Comparison of ENCODE assay signal across 28 cellular contexts in the genomic region with DNA sequence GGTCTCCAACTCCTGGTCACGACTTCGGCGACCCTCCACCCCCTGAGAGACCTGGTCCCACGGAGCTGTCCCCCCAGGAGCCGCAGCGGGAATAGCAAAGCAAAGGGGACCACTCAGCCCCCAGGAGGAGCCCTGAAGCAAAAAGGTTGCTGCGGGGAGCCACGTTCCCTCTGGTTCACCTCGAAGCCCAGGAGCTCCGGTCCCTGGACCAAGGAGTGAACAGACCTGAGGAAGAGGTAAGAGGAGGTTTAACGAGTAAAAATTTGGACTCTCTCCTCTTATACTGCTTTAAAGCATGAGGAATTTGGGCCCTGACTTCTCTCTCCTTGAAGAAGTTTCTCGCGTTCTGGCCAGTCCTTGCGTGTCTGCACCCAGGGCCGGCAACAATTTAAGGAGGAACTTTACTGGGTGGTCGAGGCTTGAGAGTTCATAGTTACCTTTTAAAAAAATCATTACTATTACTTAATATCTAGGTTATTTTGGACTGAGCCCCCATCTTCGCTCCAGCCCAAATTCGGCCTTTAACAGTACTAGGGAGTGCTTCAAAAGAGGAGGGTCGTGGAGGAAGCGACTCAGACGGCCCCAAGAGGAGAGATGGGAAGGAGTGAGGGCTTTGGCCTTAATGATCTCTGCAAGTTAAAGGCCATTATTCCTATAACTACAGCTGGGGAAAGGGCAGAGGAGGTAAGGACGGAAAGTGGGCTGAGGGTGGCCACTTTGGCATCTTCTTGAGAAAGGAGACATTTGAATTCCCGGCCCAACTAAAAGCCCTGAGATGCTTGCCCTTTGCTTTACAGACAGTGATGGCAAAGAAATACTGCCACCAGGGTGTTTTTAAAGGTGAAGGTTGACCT. TPM values are rescaled to one million over a fixed set of nuclear protein-coding genes. Genes with fewer than 3 reads are reported as not detected.
DNase-seq lines count a peak whose midpoint lies in the region; ATAC-seq and TF ChIP-seq lines count a peak whose summit lies in the region.
"Had no signal": no experiment of that assay in that cellular context is flagged by ENCODE, and none has a peak within 500 bp of the region (broad histone marks: within the 10 kb centered on the region; RNA-seq: fewer than 3 reads in every experiment).

No MANE protein-coding gene starts in this region.

- H2AK5ac ChIP-seq in mesendoderm (ENCODE audit: low read length) = no peak overlapping the region

- H3K4me1 ChIP-seq in Panc1 (ENCODE audit: control insufficient read depth, insufficient read depth, low read length) (peaks cover 47% of the 10 kb centered on the region), mesendoderm (ENCODE audit: control insufficient read depth, low read depth, low read length) (peaks cover 6% of the 10 kb centered on the region)
- H3K4me1 ChIP-seq: gastrocnemius medialis had no signal

- no peak overlapping the region for H4K8ac ChIP-seq in mesendoderm (ENCODE audit: low read depth, low read length)

- ATAC-seq in Panc1 = no peak
- no peak for ATAC-seq in HG02884 (IDR thresholded peaks at IDR 0.05; ENCODE audit: unreplicated experiment)
- no peak for ATAC-seq in GM21723 (IDR thresholded peaks at IDR 0.05; ENCODE audit: unreplicated experiment)
- ATAC-seq: activated naive CD8-positive, alpha-beta T cell treated with anti-CD3 and anti-CD28 coated beads, Interleukin-2, amount 50 U/mL, for 24 hours; body of pancreas; gastrocnemius medialis; left ventricle myocardium superior; stimulated activated naive CD8-positive, alpha-beta T cell treated with anti-CD3 and anti-CD28 coated beads, Interleukin-15, amount 100 ng/mL, for 72 hours had no signal

- no peak overlapping the region for H2BK5ac ChIP-seq in mesendoderm (ENCODE audit: low read length)

- peaks cover 9% of the 10 kb centered on the region; the same call in 1 of the 2 replicates for H3K36me3 ChIP-seq in Panc1 (ENCODE audit: control insufficient read depth, insufficient read depth, low read length)
- H3K36me3 ChIP-seq in mesendoderm (ENCODE audit: control insufficient read depth, insufficient read depth, low read length) = no peaks in the 10 kb centered on the region
- H3K36me3 ChIP-seq: gastrocnemius medialis had no signal

- no peak overlapping the region for H2BK15ac ChIP-seq in mesendoderm (replicated peaks; ENCODE audit: low read depth)

- H3K9ac ChIP-seq in mesendoderm (ENCODE audit: low read length) = peak overlapping the region; percentile 39

- H3K4me3 ChIP-seq in Panc1 (ENCODE audit: low read depth in 2 of 2, low read length in 2 of 2) = no peak overlapping the region
- no peak overlapping the region for H3K4me3 ChIP-seq in mesendoderm (ENCODE audit: low read length)
- H3K4me3 ChIP-seq: body of pancreas, dorsolateral prefrontal cortex, gastrocnemius medialis, hepatocyte had no signal

- in situ Hi-C loops in GM13977 (cut with MboI; ENCODE audit: low pct_unique_long_range_greater_than_20kb, low sequenced_read_pairs, unreplicated experiment) = no loop called here
- in situ Hi-C loops in Panc1 (cut with HindIII; ENCODE audit: low pct_unique_long_range_greater_than_20kb, low sequenced_read_pairs) = no loop called here

- no TSS peak for BruUV-seq in Panc1 (replicated peaks; lab: Mats Ljungman, UMichigan)

- no peaks in the 10 kb centered on the region for H3K79me1 ChIP-seq in mesendoderm (ENCODE audit: low read length)

- TF ChIP-seq CTCF in GM13977 (IDR thresholded peaks at IDR 0.05; ENCODE audit: extremely low read depth, insufficient read depth, missing control alignments) = no peak
- no peak for TF ChIP-seq CTCF in Panc1 (IDR thresholded peaks at IDR 0.05)

- WGBS in mesendoderm (ENCODE audit: extremely low coverage, insufficient coverage, low lambda C conversion rate) = no CpG with 5 or more reads among the region's 23 CpGs

- DNase-seq in GM13977 (ENCODE audit: low spot score) (peak; percentile 8), Panc1 (ENCODE audit: low read depth, low spot score) (no peak), mesendoderm (no peak), retina (peak; percentile 5), SW 1271 (lab: John Stamatoyannopoulos, UW) (no peak), NCI-H2107 treated with DMSO at 0.1 percent for 48 hours (lab: John Stamatoyannopoulos, UW; ENCODE audit: unreplicated experiment) (no peak)
- DNase-seq: activated CD4-positive, alpha-beta T cell treated with anti-CD3 and anti-CD28 coated beads, Interleukin-2, amount 10 ng/mL, durations not matched to agents 7 days and 5 days; activated gamma-delta T cell treated with Interleukin-2 at 50 U/mL for 16 hours; activated naive CD8-positive, alpha-beta T cell treated with anti-CD3 and anti-CD28 coated beads, Interleukin-2, amount 50 U/mL, for 24 hours; activated T-cell treated with anti-CD3 and anti-CD28 coated beads, Interleukin-2, amount 50 U/mL, for 24 hours; body of pancreas; cerebellar nuclear complex; DND-41; dorsolateral prefrontal cortex; gastrocnemius medialis; IMR-90; left ventricle myocardium superior; NCI-H1092 treated with DMSO at 0.1 percent for 48 hours; NCI-H1930; NCI-H526 treated with DMSO at 0.1 percent for 48 hours; SHP77; stimulated activated naive CD8-positive, alpha-beta T cell treated with anti-CD3 and anti-CD28 coated beads, Interleukin-15, amount 100 ng/mL, for 72 hours had no signal

- CTCF ChIA-PET in Panc1 (lab: Charles Lee) = interaction anchor here (0.5 kb wide), 1 partner anchor 48 kb away, joined by 4 read pairs; no protein-coding TSS in a partner anchor

- H4K5ac ChIP-seq in mesendoderm (ENCODE audit: low read length) = no peak overlapping the region

- POLR2A ChIA-PET in Panc1 (lab: Charles Lee) = no interaction called here

- H3K79me2 ChIP-seq in mesendoderm (ENCODE audit: control insufficient read depth, insufficient read depth, low read length) = peaks cover 1% of the 10 kb centered on the region
- H3K79me2 ChIP-seq: hepatocyte had no signal

- H3K27me3 ChIP-seq in Panc1 (ENCODE audit: control insufficient read depth, insufficient read depth, low read length) = no peaks in the 10 kb centered on the region
- peaks cover 68% of the 10 kb centered on the region for H3K27me3 ChIP-seq in mesendoderm (ENCODE audit: insufficient read depth, low read length, poor library complexity)

- peak overlapping the region; percentile 6 for H3K23ac ChIP-seq in mesendoderm (ENCODE audit: low read length)

- peak overlapping the region; percentile 5 for H3K4me2 ChIP-seq in mesendoderm (ENCODE audit: low read length)

- intact Hi-C loops in Panc1 (cut with micrococcal nuclease; ENCODE audit: unreplicated experiment) = no loop called here

- no peak overlapping the region for H3K18ac ChIP-seq in mesendoderm (ENCODE audit: low read length)

- peak overlapping the region; percentile 52 for H3K56ac ChIP-seq in mesendoderm (ENCODE audit: low read length)

- H3K9me3 ChIP-seq in Panc1 (ENCODE audit: control insufficient read depth, insufficient read depth, low read depth, low read length) = no peaks in the 10 kb centered on the region
- H3K9me3 ChIP-seq: body of pancreas, gastrocnemius medialis had no signal

- H3K4ac ChIP-seq in mesendoderm (ENCODE audit: low read depth, low read length) = no peak overlapping the region

- H2BK120ac ChIP-seq in mesendoderm (ENCODE audit: low read depth, low read length) = no peak overlapping the region

- H3K27ac ChIP-seq in Panc1 (ENCODE audit: low read length) = peak overlapping the region; percentile 99; the same call in 1 of the 2 replicates
- no peak overlapping the region for H3K27ac ChIP-seq in mesendoderm (ENCODE audit: low read depth, low read length)
- H3K27ac ChIP-seq: body of pancreas, C4-2B, dorsolateral prefrontal cortex, gastrocnemius medialis, hepatocyte had no signal

RNA-seq across cellular contexts. Expression of a gene that starts 16.9 kb away (rescaled TPM):
- total RNA-seq in Panc1 (2021; ENCODE audit: unreplicated experiment) = 65.9 TPM
- polyA plus RNA-seq in Panc1 (2012; ENCODE audit: insufficient read length) = 83.0 TPM
- polyA plus RNA-seq in mesendoderm (2013, experiment 1 of 2) = 0.17 TPM
- polyA plus RNA-seq in mesendoderm (2013, experiment 2 of 2) = 0.10 TPM
- total RNA-seq: activated CD4-positive, alpha-beta T cell treated with anti-CD3 and anti-CD28 coated beads, Interleukin-2, amount 10 ng/mL, durations not matched to agents 7 days and 5 days; body of pancreas; dorsolateral prefrontal cortex; gastrocnemius medialis; IMR-90; left ventricle myocardium superior; mononuclear cell had no signal
- polyA plus RNA-seq: neural cell had no signal

RNA-seq across cellular contexts. Expression of a gene that starts 28.0 kb away (rescaled TPM):
- total RNA-seq in Panc1 (2021; ENCODE audit: unreplicated experiment) = 45.9 TPM
- polyA plus RNA-seq in Panc1 (2012; ENCODE audit: insufficient read length) = 47.8 TPM
- not detected for polyA plus RNA-seq in mesendoderm (2013, experiment 1 of 2)
- polyA plus RNA-seq in mesendoderm (2013, experiment 2 of 2) = not detected
- total RNA-seq: activated CD4-positive, alpha-beta T cell treated with anti-CD3 and anti-CD28 coated beads, Interleukin-2, amount 10 ng/mL, durations not matched to agents 7 days and 5 days; body of pancreas; dorsolateral prefrontal cortex; left ventricle myocardium superior had no signal
- polyA plus RNA-seq: neural cell had no signal

RNA-seq across cellular contexts. Expression of a gene that starts 32.3 kb away (rescaled TPM):
- 44.0 TPM for total RNA-seq in Panc1 (2021; ENCODE audit: unreplicated experiment)
- 36.5 TPM for polyA plus RNA-seq in Panc1 (2012; ENCODE audit: insufficient read length)
- polyA plus RNA-seq in mesendoderm (2013, experiment 1 of 2) = not detected
- polyA plus RNA-seq in mesendoderm (2013, experiment 2 of 2) = 0.04 TPM
- polyA plus RNA-seq: neural cell had no signal

RNA-seq across cellular contexts. Expression of a gene that starts 38.3 kb away (rescaled TPM):
- total RNA-seq in Panc1 (2021; ENCODE audit: unreplicated experiment) = 196 TPM
- 167 TPM for polyA plus RNA-seq in Panc1 (2012; ENCODE audit: insufficient read length)
- polyA plus RNA-seq in mesendoderm (2013, experiment 1 of 2) = not detected
- polyA plus RNA-seq in mesendoderm (2013, experiment 2 of 2) = not detected
- total RNA-seq: activated CD4-positive, alpha-beta T cell treated with anti-CD3 and anti-CD28 coated beads, Interleukin-2, amount 10 ng/mL, durations not matched to agents 7 days and 5 days; mononuclear cell had no signal
- polyA plus RNA-seq: neural cell had no signal

RNA-seq across cellular contexts. Expression of a gene that starts 49.5 kb away (rescaled TPM):
- total RNA-seq in Panc1 (2021; ENCODE audit: unreplicated experiment) = 67.2 TPM
- 64.4 TPM for polyA plus RNA-seq in Panc1 (2012; ENCODE audit: insufficient read length)
- not detected for polyA plus RNA-seq in mesendoderm (2013, experiment 1 of 2)
- polyA plus RNA-seq in mesendoderm (2013, experiment 2 of 2) = not detected
- total RNA-seq: activated CD4-positive, alpha-beta T cell treated with anti-CD3 and anti-CD28 coated beads, Interleukin-2, amount 10 ng/mL, durations not matched to agents 7 days and 5 days; gastrocnemius medialis; left ventricle myocardium superior; mononuclear cell had no signal
- polyA plus RNA-seq: neural cell had no signal

Comparison
In these comparisons a context has a peak if more than half of its experiments do, and no peak if none do; other contexts are left out.
1. DNase-seq: peak in GM13977 (single experiment) and retina (single experiment); none in Panc1 (single experiment), mesendoderm (single experiment), SW 1271 (0 of 2) and NCI-H2107 treated with DMSO at 0.1 percent for 48 hours (single experiment).